8 cellular contexts compared by ENCODE assay signal in genomic region chr12:111447571-111448265, GRCh38. TPM values are rescaled to one million over a fixed set of nuclear protein-coding genes. Genes with fewer than 3 reads are reported as not detected.
DNase-seq lines count a peak whose midpoint lies in the region; ATAC-seq and TF ChIP-seq lines count a peak whose summit lies in the region.
"Had no signal": no experiment of that assay in that cellular context is flagged by ENCODE, and none has a peak within 500 bp of the region (broad histone marks: within the 10 kb centered on the region; RNA-seq: fewer than 3 reads in every experiment).

No MANE protein-coding gene starts in this region.

- no peak for TF ChIP-seq POLR2A in gastrocnemius medialis (IDR thresholded peaks at IDR 0.05)

- H3K9ac ChIP-seq in endodermal cell (ENCODE audit: extremely low read depth, low read length, poor library complexity, severe bottlenecking) (no peak overlapping the region), neural progenitor cell (no peak overlapping the region)

- H3K27me3 Mint-ChIP-seq in Caco-2 (ENCODE audit: insufficient read depth, unreplicated experiment) (no peaks in the 10 kb centered on the region), endodermal cell (ENCODE audit: insufficient read depth) (no peaks in the 10 kb centered on the region), neural progenitor cell (ENCODE audit: insufficient read depth, low read depth) (no peaks in the 10 kb centered on the region)

- no peaks in the 10 kb centered on the region for H3K9me3 Mint-ChIP-seq in Caco-2 (ENCODE audit: unreplicated experiment)
- H3K9me3 Mint-ChIP-seq in endodermal cell: no peaks in the 10 kb centered on the region
- no peaks in the 10 kb centered on the region for H3K9me3 Mint-ChIP-seq in neural progenitor cell

- H4K20me1 ChIP-seq in neural progenitor cell (ENCODE audit: low read depth): peaks cover 9% of the 10 kb centered on the region

- no peak overlapping the region for H3K4me2 ChIP-seq in neural progenitor cell

- H3K4me3 ChIP-seq in Caco-2 (ENCODE audit: low read depth, low read length): no peak overlapping the region
- no peak overlapping the region for H3K4me3 ChIP-seq in Panc1 (ENCODE audit: low read depth in 2 of 2, low read length in 2 of 2)
- H3K4me3 ChIP-seq in endodermal cell (ENCODE audit: low read length): no peak overlapping the region
- H3K4me3 ChIP-seq in gastrocnemius medialis: no peak overlapping the region
- H3K4me3 ChIP-seq in neural progenitor cell: no peak overlapping the region
- no peak overlapping the region for H3K4me3 ChIP-seq in BE2C (ENCODE audit: low read depth, low read length)

- DNase-seq in Caco-2: peak in 1 of 2 experiments; percentile 29
- DNase-seq in Panc1 (ENCODE audit: low read depth, low spot score): no peak
- peak; percentile 67 for DNase-seq in endodermal cell
- DNase-seq in gastrocnemius medialis: peak in 1 of 2 donors; percentile 20
- DNase-seq in neural progenitor cell (ENCODE audit: low spot score): no peak
- no peak for DNase-seq in BE2C
- no peak for DNase-seq in NCI-H1417 treated with DMSO at 0.1 percent for 48 hours (lab: John Stamatoyannopoulos, UW)
- DNase-seq: stimulated activated CD4-positive, alpha-beta T cell treated with anti-CD3 and anti-CD28 coated beads, Interleukin-2, amount 100 ng/mL, for 24 hours had no signal

- no peak overlapping the region for H2AFZ ChIP-seq in neural progenitor cell (replicated peaks)

- in situ Hi-C loops in Panc1 (cut with HindIII; ENCODE audit: low pct_unique_long_range_greater_than_20kb, low sequenced_read_pairs): no loop called here
- in situ Hi-C loops in gastrocnemius medialis (cut with MboI; ENCODE audit: low sequenced_read_pairs in 4 of 4): loop anchor here in 1 of 4 donors (5.0 kb wide), 1 partner anchor 50 kb away; no protein-coding TSS in a partner anchor

- H3K4me1 Mint-ChIP-seq in Caco-2 (ENCODE audit: low read depth, unreplicated experiment) (no peaks in the 10 kb centered on the region), endodermal cell (peaks cover 16% of the 10 kb centered on the region), neural progenitor cell (peaks cover 6% of the 10 kb centered on the region)

- TF ChIP-seq CTCF in Caco-2 (IDR thresholded peaks at IDR 0.05; ENCODE audit: insufficient read depth in 1 of 2, low read depth in 1 of 2, low read length in 1 of 2, severe bottlenecking in 1 of 2, unreplicated experiment in 1 of 2) (no peak), Panc1 (IDR thresholded peaks at IDR 0.05) (no peak), endodermal cell (conservative IDR thresholded peaks at IDR 0.05) (no peak), gastrocnemius medialis (IDR thresholded peaks at IDR 0.05 in 4 of 5, conservative IDR thresholded peaks at IDR 0.05 in 1 of 5) (no peak), neural progenitor cell (IDR thresholded peaks at IDR 0.05) (no peak), BE2C (IDR thresholded peaks at IDR 0.05; ENCODE audit: low read depth, low read length) (no peak)

- ATAC-seq in Panc1 (no peak), gastrocnemius medialis (no peak)

- H3K36me3 ChIP-seq in Caco-2 (ENCODE audit: control insufficient read depth, insufficient read depth, low read length): peaks cover 5% of the 10 kb centered on the region
- peaks cover 5% of the 10 kb centered on the region; the same call in 1 of the 2 replicates for H3K36me3 ChIP-seq in Panc1 (ENCODE audit: control insufficient read depth, insufficient read depth, low read length)
- H3K36me3 ChIP-seq in endodermal cell (ENCODE audit: control insufficient read depth, insufficient read depth, low read length): peaks cover 62% of the 10 kb centered on the region
- H3K36me3 ChIP-seq in gastrocnemius medialis: peaks cover 0 to 18% of the 10 kb centered on the region in 2 donors
- no peaks in the 10 kb centered on the region for H3K36me3 ChIP-seq in neural progenitor cell
- peaks cover 66% of the 10 kb centered on the region for H3K36me3 ChIP-seq in BE2C

- peak overlapping the region; percentile 14; the same call in 1 of the 2 replicates for H3K27ac ChIP-seq in Panc1 (ENCODE audit: low read length)
- H3K27ac ChIP-seq in endodermal cell (ENCODE audit: low read depth, low read length): no peak overlapping the region
- peak overlapping the region; percentile 73 to 87 (median 82) for H3K27ac ChIP-seq in gastrocnemius medialis
- H3K27ac ChIP-seq in neural progenitor cell: no peak overlapping the region

- CTCF ChIA-PET in Caco-2 (lab: Charles Lee) (no interaction called here), Panc1 (lab: Charles Lee) (no interaction called here)

- no peaks in the 10 kb centered on the region for H3K79me2 ChIP-seq in neural progenitor cell (ENCODE audit: low read depth)

- H3K36me3 Mint-ChIP-seq in Caco-2 (ENCODE audit: insufficient read depth, unreplicated experiment): peaks cover 89% of the 10 kb centered on the region
- H3K36me3 Mint-ChIP-seq in endodermal cell (ENCODE audit: low read depth): peaks cover 75% of the 10 kb centered on the region
- peaks cover 15% of the 10 kb centered on the region for H3K36me3 Mint-ChIP-seq in neural progenitor cell

- H3K27me3 ChIP-seq in Caco-2 (replicated peaks; ENCODE audit: control insufficient read depth, insufficient read depth, low read length) (no peaks in the 10 kb centered on the region), Panc1 (ENCODE audit: control insufficient read depth, insufficient read depth, low read length) (no peaks in the 10 kb centered on the region), endodermal cell (ENCODE audit: control insufficient read depth, insufficient read depth, low read length, poor library complexity, severe bottlenecking) (no peaks in the 10 kb centered on the region), gastrocnemius medialis (no peaks in the 10 kb centered on the region), neural progenitor cell (no peaks in the 10 kb centered on the region), BE2C (no peaks in the 10 kb centered on the region)

- intact Hi-C loops in Caco-2 (cut with micrococcal nuclease; ENCODE audit: unreplicated experiment): no loop called here
- intact Hi-C loops in Panc1 (cut with micrococcal nuclease; ENCODE audit: unreplicated experiment): no loop called here
- intact Hi-C loops in gastrocnemius medialis (cut with DNase I; ENCODE audit: low total_unique reads): no loop called here

- H3K27ac Mint-ChIP-seq in Caco-2 (ENCODE audit: unreplicated experiment) (peak overlapping the region; percentile 15), endodermal cell (peak overlapping the region; percentile 84), neural progenitor cell (no peak overlapping the region)

- POLR2A ChIA-PET in Caco-2 (lab: Charles Lee): no interaction called here
- POLR2A ChIA-PET in Panc1 (lab: Charles Lee): no interaction called here

- 94 to 97% methylated on average over 26 to 28 of the region's 28 CpGs for WGBS in endodermal cell (ENCODE audit: insufficient coverage in 1 of 2, insufficient read length in 1 of 2), 2 experiments

- H3K4me3 Mint-ChIP-seq in Caco-2 (ENCODE audit: unreplicated experiment): no peak overlapping the region
- no peak overlapping the region for H3K4me3 Mint-ChIP-seq in endodermal cell
- no peak overlapping the region for H3K4me3 Mint-ChIP-seq in neural progenitor cell

- H3K9me3 ChIP-seq in Caco-2: no peaks in the 10 kb centered on the region
- H3K9me3 ChIP-seq in Panc1 (ENCODE audit: control insufficient read depth, insufficient read depth, low read depth, low read length): no peaks in the 10 kb centered on the region
- H3K9me3 ChIP-seq in endodermal cell (ENCODE audit: control insufficient read depth, low read length): no peaks in the 10 kb centered on the region
- no peaks in the 10 kb centered on the region for H3K9me3 ChIP-seq in gastrocnemius medialis
- H3K9me3 ChIP-seq in neural progenitor cell (ENCODE audit: low read depth): no peaks in the 10 kb centered on the region
- H3K9me3 ChIP-seq in BE2C: no peaks in the 10 kb centered on the region

- peaks cover 8% of the 10 kb centered on the region for H3F3A ChIP-seq in neural progenitor cell (ENCODE audit: low read depth)

- BruUV-seq in Caco-2 (replicated peaks; lab: Mats Ljungman, UMichigan): no TSS peak
- no TSS peak for BruUV-seq in Panc1 (replicated peaks; lab: Mats Ljungman, UMichigan)

- no peaks in the 10 kb centered on the region for H3K4me1 ChIP-seq in Caco-2
- H3K4me1 ChIP-seq in Panc1 (ENCODE audit: control insufficient read depth, insufficient read depth, low read length): peaks cover 60% of the 10 kb centered on the region
- peaks cover 4% of the 10 kb centered on the region for H3K4me1 ChIP-seq in endodermal cell (ENCODE audit: control insufficient read depth, insufficient read depth, low read length)
- H3K4me1 ChIP-seq in gastrocnemius medialis: peaks cover 72 to 75% of the 10 kb centered on the region in 2 donors
- H3K4me1 ChIP-seq in neural progenitor cell: no peaks in the 10 kb centered on the region
- peaks cover 28% of the 10 kb centered on the region for H3K4me1 ChIP-seq in BE2C

RNA-seq across cellular contexts. Expression of gene SH2B3, which starts 42.0 kb away (rescaled TPM):
- total RNA-seq in Caco-2 (2022): 15.6 and 16.1 TPM in 2 replicates
- 39.6 TPM for total RNA-seq in Panc1 (2021; ENCODE audit: unreplicated experiment)
- 25.5 TPM for polyA plus RNA-seq in Panc1 (2012; ENCODE audit: insufficient read length)
- total RNA-seq in endodermal cell: 1 to 10 TPM; 6.8 to 6.9 TPM
- polyA plus RNA-seq in endodermal cell (2013, experiment 1 of 2): 6.2 TPM
- 5.0 TPM for polyA plus RNA-seq in endodermal cell (2013, experiment 2 of 2)
- total RNA-seq in gastrocnemius medialis: 10 to 100 TPM; 10.4 to 20.0 (median 15.5) TPM
- 2.8 and 5.7 TPM in 2 replicates for total RNA-seq in neural progenitor cell (ENCODE audit: low replicate concordance)
- polyA plus RNA-seq in BE2C (2012; ENCODE audit: insufficient read depth, insufficient read length, low read depth): 42.9 TPM

Comparison
In these comparisons a context has a peak if more than half of its experiments do, and no peak if none do; other contexts are left out.
1. H3K27ac ChIP-seq: peak in Panc1 (single experiment) and gastrocnemius medialis (4 of 4); none in endodermal cell (single experiment) and neural progenitor cell (single experiment).